18 cellular contexts compared by ENCODE assay signal in genomic region chr10:96656839-96657238, GRCh38.
DNase-seq lines count a peak whose midpoint lies in the region; ATAC-seq and TF ChIP-seq lines count a peak whose summit lies in the region.
"Had no signal": no experiment of that assay in that cellular context is flagged by ENCODE, and none has a peak within 500 bp of the region (broad histone marks: within the 10 kb centered on the region; RNA-seq: fewer than 3 reads in every experiment).

No MANE protein-coding gene starts in this region.

- H3K4me3 ChIP-seq in HL-60 (replicated peaks; ENCODE audit: insufficient read depth, low read length), result peak overlapping the region; percentile 38
- H3K4me3 ChIP-seq in gastroesophageal sphincter, result no peak overlapping the region
- H3K4me3 ChIP-seq: cardiac muscle cell, SJCRH30, thoracic aorta had no signal

- H3K36me3 Mint-ChIP-seq in activated T-helper 17 cell treated with anti-CD3 and anti-CD28 coated beads, Interleukin-2, amount 50 U/mL, for 72 hours (ENCODE audit: low read depth), result no peaks in the 10 kb centered on the region
- H3K36me3 Mint-ChIP-seq in activated CD8-positive, alpha-beta memory T cell treated with anti-CD3 and anti-CD28 coated beads, Interleukin-2, amount 10 ng/mL, durations not matched to agents 7 days and 5 days, result peaks cover 13% of the 10 kb centered on the region

- no peak for TF ChIP-seq POLR2A in gastroesophageal sphincter (IDR thresholded peaks at IDR 0.05)

- 60 to 85% methylated on average over 1 to 9 of the region's 9 CpGs for WGBS in gastroesophageal sphincter (ENCODE audit: low coverage in 1 of 2), 2 donors

- H3K27me3 ChIP-seq in HL-60 (ENCODE audit: insufficient read depth, poor library complexity, severe bottlenecking), result no peaks in the 10 kb centered on the region
- H3K27me3 ChIP-seq in gastroesophageal sphincter, result no peaks in the 10 kb centered on the region
- H3K27me3 ChIP-seq: cardiac muscle cell, SJCRH30 had no signal

- H3K27ac Mint-ChIP-seq in activated T-helper 17 cell treated with anti-CD3 and anti-CD28 coated beads, Interleukin-2, amount 50 U/mL, for 72 hours, result no peak overlapping the region
- no peak overlapping the region for H3K27ac Mint-ChIP-seq in activated CD8-positive, alpha-beta memory T cell treated with anti-CD3 and anti-CD28 coated beads, Interleukin-2, amount 10 ng/mL, durations not matched to agents 7 days and 5 days

- peaks cover 4% of the 10 kb centered on the region for H3K4me1 Mint-ChIP-seq in activated T-helper 17 cell treated with anti-CD3 and anti-CD28 coated beads, Interleukin-2, amount 50 U/mL, for 72 hours
- peaks cover 42% of the 10 kb centered on the region for H3K4me1 Mint-ChIP-seq in activated CD8-positive, alpha-beta memory T cell treated with anti-CD3 and anti-CD28 coated beads, Interleukin-2, amount 10 ng/mL, durations not matched to agents 7 days and 5 days

- TF ChIP-seq CTCF in HL-60 (IDR thresholded peaks at IDR 0.05; ENCODE audit: insufficient read depth, low read length) (no peak), gastroesophageal sphincter (IDR thresholded peaks at IDR 0.05) (no peak)

- CTCF ChIA-PET in activated CD8-positive, alpha-beta memory T cell treated with anti-CD3 and anti-CD28 coated beads, Interleukin-2, amount 10 ng/mL, durations not matched to agents 7 days and 5 days (lab: Charles Lee), result no interaction called here

- H3K4me3 Mint-ChIP-seq in activated T-helper 17 cell treated with anti-CD3 and anti-CD28 coated beads, Interleukin-2, amount 50 U/mL, for 72 hours, result no peak overlapping the region
- no peak overlapping the region for H3K4me3 Mint-ChIP-seq in activated CD8-positive, alpha-beta memory T cell treated with anti-CD3 and anti-CD28 coated beads, Interleukin-2, amount 10 ng/mL, durations not matched to agents 7 days and 5 days

- DNase-seq in HL-60 (ENCODE audit: low read depth in 1 of 2, low spot score in 1 of 2), result peak; percentile 90 to 92
- DNase-seq in NOMO-1 treated with DMSO at 0.1 percent for 48 hours (lab: John Stamatoyannopoulos, UW; ENCODE audit: unreplicated experiment), result peak; percentile 82
- DNase-seq in pons (ENCODE audit: low spot score), result peak; percentile 19
- no peak for DNase-seq in AG08395 (ENCODE audit: low spot score)
- DNase-seq in activated CD8-positive, alpha-beta memory T cell treated with anti-CD3 and anti-CD28 coated beads, Interleukin-2, amount 10 ng/mL, durations not matched to agents 7 days and 5 days, result no peak
- no peak for DNase-seq in activated gamma-delta T cell treated with Interleukin-2 at 50 U/mL for 16 hours
- DNase-seq: activated CD4-positive, alpha-beta T cell treated with anti-CD3 and anti-CD28 coated beads for 1 hour; activated effector memory CD4-positive, alpha-beta T cell treated with Interleukin-2 at 50 U/mL for 16 hours; NCI-H187 treated with DMSO at 0.1 percent for 48 hours; NCI-H510A; SJCRH30; stimulated activated CD4-positive, alpha-beta T cell treated with anti-CD3 and anti-CD28 coated beads, Interleukin-12 subunit alpha, Interleukin-12 subunit beta, amount 100 ng/mL, for 4 hours had no signal

- H3K27ac ChIP-seq in HL-60 (replicated peaks), result peak overlapping the region; percentile 81
- H3K27ac ChIP-seq in gastroesophageal sphincter, result no peak overlapping the region
- H3K27ac ChIP-seq: C4-2B, cardiac muscle cell, SJCRH30, thoracic aorta had no signal

- no peaks in the 10 kb centered on the region for H3K9me3 Mint-ChIP-seq in activated T-helper 17 cell treated with anti-CD3 and anti-CD28 coated beads, Interleukin-2, amount 50 U/mL, for 72 hours
- H3K9me3 Mint-ChIP-seq in activated CD8-positive, alpha-beta memory T cell treated with anti-CD3 and anti-CD28 coated beads, Interleukin-2, amount 10 ng/mL, durations not matched to agents 7 days and 5 days (ENCODE audit: low read depth), result no peaks in the 10 kb centered on the region

- peak; percentile 43 for ATAC-seq in gastroesophageal sphincter
- no peak for ATAC-seq in activated T-helper 17 cell treated with anti-CD3 and anti-CD28 coated beads, Interleukin-2, amount 50 U/mL, for 72 hours (replicated peaks)
- no peak for ATAC-seq in activated CD8-positive, alpha-beta memory T cell treated with anti-CD3 and anti-CD28 coated beads, Interleukin-2, amount 10 ng/mL, durations not matched to agents 7 days and 5 days
- ATAC-seq: esophagus mucosa had no signal

- no peaks in the 10 kb centered on the region for H3K4me1 ChIP-seq in gastroesophageal sphincter

- no peaks in the 10 kb centered on the region for H3K27me3 Mint-ChIP-seq in activated T-helper 17 cell treated with anti-CD3 and anti-CD28 coated beads, Interleukin-2, amount 50 U/mL, for 72 hours
- H3K27me3 Mint-ChIP-seq in activated CD8-positive, alpha-beta memory T cell treated with anti-CD3 and anti-CD28 coated beads, Interleukin-2, amount 10 ng/mL, durations not matched to agents 7 days and 5 days, result peaks cover 3% of the 10 kb centered on the region

- TF ChIP-seq EP300 in gastroesophageal sphincter (IDR thresholded peaks at IDR 0.05), result no peak

- H3K36me3 ChIP-seq in gastroesophageal sphincter, result no peaks in the 10 kb centered on the region
- H3K36me3 ChIP-seq: cardiac muscle cell, SJCRH30, thoracic aorta had no signal

- H3K9me3 ChIP-seq in gastroesophageal sphincter, result no peaks in the 10 kb centered on the region
- H3K9me3 ChIP-seq: SJCRH30, thoracic aorta had no signal

Comparison
In these comparisons a context has a peak if more than half of its experiments do, and no peak if none do; other contexts are left out.
1. DNase-seq: peak in HL-60 (2 of 2), NOMO-1 treated with DMSO at 0.1 percent for 48 hours (single experiment) and pons (single experiment); none in AG08395 (single experiment), activated CD8-positive, alpha-beta memory T cell treated with anti-CD3 and anti-CD28 coated beads, Interleukin-2, amount 10 ng/mL, durations not matched to agents 7 days and 5 days (single experiment) and activated gamma-delta T cell treated with Interleukin-2 at 50 U/mL for 16 hours (single experiment).